Comparison of ENCODE assay signal across 8 cellular contexts in genomic region chr16:69106491-69107291, GRCh38. TPM values are rescaled to one million over a fixed set of nuclear protein-coding genes. Genes with fewer than 3 reads are reported as not detected.
DNase-seq lines count a peak whose midpoint lies in the region; ATAC-seq and TF ChIP-seq lines count a peak whose summit lies in the region.

No MANE protein-coding gene starts in this region.

- intact Hi-C loops in activated CD8-positive, alpha-beta T cell treated with anti-CD3 and anti-CD28 coated beads for 36 hours (cut with micrococcal nuclease) = no loop called here
- intact Hi-C loops in right cardiac atrium (cut with DNase I) = no loop called here

- POLR2A ChIA-PET in activated CD8-positive, alpha-beta T cell treated with anti-CD3 and anti-CD28 coated beads for 36 hours (lab: Charles Lee) = interaction anchor here (1.5 kb wide), 1 partner anchor 26 kb away, joined by 4 read pairs; no protein-coding TSS in a partner anchor

- no peak for TF ChIP-seq CTCF in activated CD8-positive, alpha-beta T cell treated with anti-CD3 and anti-CD28 coated beads for 36 hours (IDR thresholded peaks at IDR 0.05)

- peaks cover 14% of the 10 kb centered on the region for H3K4me1 Mint-ChIP-seq in activated CD8-positive, alpha-beta T cell treated with anti-CD3 and anti-CD28 coated beads for 36 hours (ENCODE audit: low read depth)

- no peaks in the 10 kb centered on the region for H3K27me3 ChIP-seq in right cardiac atrium (ENCODE audit: control insufficient read depth, insufficient read depth)

- H3K27ac ChIP-seq in right cardiac atrium (ENCODE audit: low read length) (no peak overlapping the region), skin epidermis (peak overlapping the region in 11 of 21 experiments; percentile 7 to 91 (median 56))

- CTCF ChIA-PET in activated CD8-positive, alpha-beta T cell treated with anti-CD3 and anti-CD28 coated beads for 36 hours (lab: Charles Lee) = interaction anchor here (1.0 to 1.2 kb wide), 2 partner anchors 17 to 18 kb away, joined by 3 read pairs; no protein-coding TSS in a partner anchor

- under 1% methylated on average over 54 of the region's 54 CpGs for WGBS in right cardiac atrium

- H3K4me3 ChIP-seq in right cardiac atrium (ENCODE audit: low read length) = peak overlapping the region; percentile 49
- H3K4me3 ChIP-seq in skin epidermis = peak overlapping the region; percentile 41 to 65 (median 59)

- no peak overlapping the region for H3K27ac Mint-ChIP-seq in activated CD8-positive, alpha-beta T cell treated with anti-CD3 and anti-CD28 coated beads for 36 hours

- ATAC-seq in activated CD8-positive, alpha-beta T cell treated with anti-CD3 and anti-CD28 coated beads for 36 hours = peak; percentile 21
- peak in 1 of 2 donors; percentile 30 for ATAC-seq in right cardiac atrium

- peaks cover 36% of the 10 kb centered on the region for H3K27me3 Mint-ChIP-seq in activated CD8-positive, alpha-beta T cell treated with anti-CD3 and anti-CD28 coated beads for 36 hours

- H3K36me3 Mint-ChIP-seq in activated CD8-positive, alpha-beta T cell treated with anti-CD3 and anti-CD28 coated beads for 36 hours (ENCODE audit: low read depth) = peaks cover 11% of the 10 kb centered on the region

- H3K4me1 ChIP-seq in right cardiac atrium (ENCODE audit: control insufficient read depth, insufficient read depth, low read length) = peaks cover 8% of the 10 kb centered on the region

- no peaks in the 10 kb centered on the region for H3K9me3 ChIP-seq in right cardiac atrium (ENCODE audit: control insufficient read depth, low read length)

- peak overlapping the region; percentile 35 for H3K4me3 Mint-ChIP-seq in activated CD8-positive, alpha-beta T cell treated with anti-CD3 and anti-CD28 coated beads for 36 hours

- no peaks in the 10 kb centered on the region for H3K9me3 Mint-ChIP-seq in activated CD8-positive, alpha-beta T cell treated with anti-CD3 and anti-CD28 coated beads for 36 hours

- peak; percentile 62 for DNase-seq in activated CD8-positive, alpha-beta memory T cell treated with anti-CD3 and anti-CD28 coated beads for 24 hours
- DNase-seq in activated CD8-positive, alpha-beta memory T cell treated with anti-CD3 and anti-CD28 coated beads, Interleukin-2, amount 50 U/mL, for 4 hours = no peak
- no peak for DNase-seq in activated CD8-positive, alpha-beta T cell treated with anti-CD3 and anti-CD28 coated beads for 36 hours
- DNase-seq in right cardiac atrium = peak in 2 of 3 donors; percentile 57 to 59
- DNase-seq in ACHN = no peak
- DNase-seq in amniotic stem cell (lab: John Stamatoyannopoulos, UW) = no peak
- no peak for DNase-seq in NK-92 treated with Interleukin-12 subunit alpha and Interleukin-12 subunit beta, amount 100 ng/mL, for 24 hours (lab: John Stamatoyannopoulos, UW)

- in situ Hi-C loops in ACHN (cut with HindIII; ENCODE audit: low pct_ligation_motif_present, low pct_unique_long_range_greater_than_20kb, low sequenced_read_pairs) = loop anchor here (25.0 kb wide), 1 partner anchor 194 kb away; no protein-coding TSS in a partner anchor

RNA-seq across cellular contexts. Expression of gene HAS3, which starts 1.2 kb away (rescaled TPM):
- under 1 TPM; 0.11 to 0.43 TPM for total RNA-seq in activated CD8-positive, alpha-beta T cell treated with anti-CD3 and anti-CD28 coated beads for 36 hours
- total RNA-seq in right cardiac atrium = under 1 TPM; 0.18 to 0.89 (median 0.39) TPM
- 0.50 TPM for polyA plus RNA-seq in right cardiac atrium

RNA-seq across cellular contexts. Expression of gene CHTF8, which starts 25.7 kb away (rescaled TPM):
- total RNA-seq in activated CD8-positive, alpha-beta T cell treated with anti-CD3 and anti-CD28 coated beads for 36 hours = 100 to 1,000 TPM; 111 to 115 TPM
- 10 to 100 TPM; 48.5 to 60.3 (median 54.1) TPM for total RNA-seq in right cardiac atrium
- polyA plus RNA-seq in right cardiac atrium = 29.6 TPM

RNA-seq across cellular contexts. Expression of gene UTP4, which starts 25.8 kb away (rescaled TPM):
- total RNA-seq in activated CD8-positive, alpha-beta T cell treated with anti-CD3 and anti-CD28 coated beads for 36 hours = 100 to 1,000 TPM; 112 to 121 TPM
- 10 to 100 TPM; 21.3 to 35.1 (median 28.2) TPM for total RNA-seq in right cardiac atrium
- 13.4 TPM for polyA plus RNA-seq in right cardiac atrium

Comparison
In these comparisons a context has a peak if more than half of its experiments do, and no peak if none do; other contexts are left out.
1. DNase-seq: peak in activated CD8-positive, alpha-beta memory T cell treated with anti-CD3 and anti-CD28 coated beads for 24 hours (single experiment) and right cardiac atrium (2 of 3); none in activated CD8-positive, alpha-beta memory T cell treated with anti-CD3 and anti-CD28 coated beads, Interleukin-2, amount 50 U/mL, for 4 hours (single experiment), activated CD8-positive, alpha-beta T cell treated with anti-CD3 and anti-CD28 coated beads for 36 hours (single experiment), ACHN (single experiment), amniotic stem cell (single experiment) and NK-92 treated with Interleukin-12 subunit alpha and Interleukin-12 subunit beta, amount 100 ng/mL, for 24 hours (single experiment).